In genomic region chr19:5293607-5294089, GRCh38 we compare ENCODE assay signal across 1 cellular context.
TF ChIP-seq lines count a peak whose summit lies in the region.

No MANE protein-coding gene starts in this region.

TF ChIP-seq in SK-N-SH, 30 proteins besides CTCF, POLR2A, EP300 and RAD21 (continued from another document):
- TF ChIP-seq ZBTB33 (IDR thresholded peaks at IDR 0.05; ENCODE audit: borderline replicate concordance, low read depth): no peak
- TF ChIP-seq MXI1 (IDR thresholded peaks at IDR 0.05; ENCODE audit: low read depth, low read length): 0 out of 2 replicates have a peak, but pooled peaks have one; percentile 56
- TF ChIP-seq MEF2A (IDR thresholded peaks at IDR 0.05; ENCODE audit: borderline replicate concordance, low read depth): no peak
- peak; percentile 90 for TF ChIP-seq TCF12 (IDR thresholded peaks at IDR 0.05)
- no peak for TF ChIP-seq IRF3 (IDR thresholded peaks at IDR 0.05; ENCODE audit: low read depth, low read length)
